ENCODE assay signal across 8 cellular contexts in the genomic region with DNA sequence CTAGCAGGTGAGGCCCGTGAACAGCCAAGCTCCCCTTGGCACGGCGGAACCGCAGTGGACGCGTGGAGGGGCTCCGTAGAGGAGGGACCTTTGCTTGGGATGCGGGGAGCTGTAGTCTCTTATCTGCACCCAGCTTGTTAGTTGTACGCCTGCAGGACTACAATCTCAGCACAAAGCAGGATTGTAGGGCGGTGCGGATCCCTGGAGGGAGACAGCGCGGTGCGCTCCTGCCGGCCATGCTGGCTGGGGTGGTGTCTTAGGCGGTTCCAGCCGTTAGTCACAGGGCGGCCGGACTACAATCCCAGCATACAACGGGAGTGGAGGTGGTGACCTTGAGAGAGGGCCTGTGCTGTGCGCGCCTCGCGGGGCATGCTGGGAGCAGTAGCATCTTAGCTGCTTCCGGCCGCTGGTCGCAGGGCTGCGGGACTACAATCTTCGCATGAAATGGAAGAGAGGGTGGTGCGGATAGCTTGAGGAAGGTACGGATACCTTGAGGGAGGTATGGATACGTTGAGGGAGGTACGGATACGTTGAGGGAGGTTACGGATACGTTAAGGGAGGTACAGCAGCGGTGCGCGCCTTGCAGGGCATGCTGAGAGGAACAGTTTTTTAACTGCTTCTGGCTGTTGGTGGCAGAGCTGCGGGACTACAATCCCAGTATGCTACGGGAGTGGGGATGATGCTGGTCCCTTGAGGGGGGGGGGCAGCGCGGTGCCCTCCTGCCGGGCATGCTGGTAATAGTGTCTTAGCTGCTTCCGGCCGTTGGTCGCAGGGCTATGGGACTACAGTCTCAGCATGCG.
DNase-seq lines count a peak whose midpoint lies in the region; ATAC-seq and TF ChIP-seq lines count a peak whose summit lies in the region.

No MANE protein-coding gene starts in this region.

- H3K9me3 Mint-ChIP-seq in T-helper 1 cell treated with Interleukin-12 subunit alpha and Interleukin-12 subunit beta and Interleukin-4 antibody, amounts not matched to agents 30 μg/mL and 1 μg/mL, for 36 hours, result peaks cover 3% of the 10 kb centered on the region

- peak overlapping the region; percentile 95 for H3K27ac Mint-ChIP-seq in T-helper 1 cell treated with Interleukin-12 subunit alpha and Interleukin-12 subunit beta and Interleukin-4 antibody, amounts not matched to agents 30 μg/mL and 1 μg/mL, for 36 hours

- intact Hi-C loops in left ventricle myocardium superior (cut with micrococcal nuclease), result no loop called here
- intact Hi-C loops in prostate gland (cut with DNase I), result no loop called here

- in situ Hi-C loops in GM13976 (cut with MboI; ENCODE audit: low sequenced_read_pairs, unreplicated experiment), result no loop called here

- H3K4me3 ChIP-seq in prostate gland (peak overlapping the region; percentile 48 to 60), urinary bladder (ENCODE audit: low read depth, low read length) (peak overlapping the region; percentile 75)

- H3K27me3 Mint-ChIP-seq in T-helper 1 cell treated with Interleukin-12 subunit alpha and Interleukin-12 subunit beta and Interleukin-4 antibody, amounts not matched to agents 30 μg/mL and 1 μg/mL, for 36 hours (ENCODE audit: low read depth), result no peaks in the 10 kb centered on the region

- H3K36me3 ChIP-seq in prostate gland (no peaks in the 10 kb centered on the region), urinary bladder (ENCODE audit: insufficient read depth) (no peaks in the 10 kb centered on the region)

- no peaks in the 10 kb centered on the region for H3K9me3 ChIP-seq in prostate gland

- TF ChIP-seq POLR2A in prostate gland (IDR thresholded peaks at IDR 0.05), result no peak

- under 1% methylated on average over 40 of the region's 48 CpGs for WGBS in prostate gland
- WGBS in urinary bladder, result under 1% methylated on average over 48 of the region's 48 CpGs

- peaks cover 18% of the 10 kb centered on the region for H3K4me1 Mint-ChIP-seq in T-helper 1 cell treated with Interleukin-12 subunit alpha and Interleukin-12 subunit beta and Interleukin-4 antibody, amounts not matched to agents 30 μg/mL and 1 μg/mL, for 36 hours (ENCODE audit: low read depth)

- H3K4me3 Mint-ChIP-seq in T-helper 1 cell treated with Interleukin-12 subunit alpha and Interleukin-12 subunit beta and Interleukin-4 antibody, amounts not matched to agents 30 μg/mL and 1 μg/mL, for 36 hours, result peak overlapping the region; percentile 98

- H3K4me1 ChIP-seq in prostate gland (replicated peaks) (peaks cover 3% of the 10 kb centered on the region), urinary bladder (ENCODE audit: insufficient read depth) (no peaks in the 10 kb centered on the region)

- ATAC-seq in HG02852 (IDR thresholded peaks at IDR 0.05; ENCODE audit: unreplicated experiment) (peak; percentile 93), left ventricle myocardium superior (peak; percentile 98)

- no peaks in the 10 kb centered on the region for H3K27me3 ChIP-seq in prostate gland (replicated peaks; ENCODE audit: insufficient read depth)

- TF ChIP-seq CTCF in GM13976 (IDR thresholded peaks at IDR 0.05; ENCODE audit: borderline replicate concordance, control extremely low read depth, extremely low read depth, insufficient read depth, missing control alignments) (no peak), prostate gland (IDR thresholded peaks at IDR 0.05) (peak in 1 of 4 experiments; percentile 7)

- peaks cover 13% of the 10 kb centered on the region for H3K36me3 Mint-ChIP-seq in T-helper 1 cell treated with Interleukin-12 subunit alpha and Interleukin-12 subunit beta and Interleukin-4 antibody, amounts not matched to agents 30 μg/mL and 1 μg/mL, for 36 hours (ENCODE audit: low read depth)

- H3K27ac ChIP-seq in angular gyrus (ENCODE audit: low read depth, low read length) (peak overlapping the region; percentile 84), prostate gland (peak overlapping the region; percentile 82 to 87), urinary bladder (ENCODE audit: low read depth) (peak overlapping the region; percentile 77)

- DNase-seq in GM13976 (ENCODE audit: low spot score) (peak; percentile 92), NCI-H146 (lab: John Stamatoyannopoulos, UW) (peak; percentile 97), left ventricle myocardium superior (peak; percentile 96), prostate gland (ENCODE audit: low spot score) (peak; percentile 95)

Comparison
In these comparisons a context has a peak if more than half of its experiments do, and no peak if none do; other contexts are left out.
1. Peak in every context shown above with its lines: DNase-seq, ATAC-seq, H3K4me3 ChIP-seq and H3K27ac ChIP-seq.